In the genomic region with DNA sequence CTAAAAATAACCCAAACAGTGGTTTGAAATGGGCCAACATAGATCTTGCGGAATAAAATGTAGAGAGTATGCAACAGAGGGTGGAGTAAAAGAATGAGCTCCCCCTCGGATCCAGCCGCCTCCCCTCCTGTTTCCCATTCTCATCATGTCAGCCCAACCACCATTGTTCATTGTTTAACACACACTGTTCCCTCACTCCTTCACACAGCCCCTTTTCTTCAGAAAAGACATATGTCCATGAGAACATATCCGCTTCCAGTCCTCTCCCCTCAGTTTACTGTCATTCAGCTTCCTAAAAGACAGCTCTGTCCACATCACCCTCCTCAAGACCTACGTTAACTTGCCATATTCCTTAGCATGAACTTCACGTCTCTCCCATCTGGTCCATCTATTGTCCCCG, we compare ENCODE assay signal across 16 cellular contexts.
DNase-seq lines count a peak whose midpoint lies in the region; ATAC-seq, FAIRE-seq and TF ChIP-seq lines count a peak whose summit lies in the region.
"Had no signal": no experiment of that assay in that cellular context is flagged by ENCODE, and none has a peak within 500 bp of the region (broad histone marks: within the 10 kb centered on the region; RNA-seq: fewer than 3 reads in every experiment).

No MANE protein-coding gene starts in this region.

- TF ChIP-seq CTCF in neural crest cell (conservative IDR thresholded peaks at IDR 0.05), result no peak

- DNase-seq in NOMO-1 treated with DMSO at 0.1 percent for 48 hours (lab: John Stamatoyannopoulos, UW; ENCODE audit: unreplicated experiment) (peak; percentile 17), NOMO-1 treated with dmso at 0.1 percent for 144 hours (lab: John Stamatoyannopoulos, UW; ENCODE audit: unreplicated experiment) (no peak), frontal cortex (ENCODE audit: low spot score in 2 of 2) (peak; percentile 24 to 28), neural crest cell (ENCODE audit: low read depth, low spot score) (no peak), CD1c-positive myeloid dendritic cell (ENCODE audit: extremely low spot score) (no peak)
- DNase-seq: 8988T, DMS53, HCEC 1CT, NCI-H1048, NCI-H146, NCI-H446 had no signal

- peak overlapping the region; percentile 7 for H3K4me3 Mint-ChIP-seq in neural crest cell

- no peaks in the 10 kb centered on the region for H3K27me3 Mint-ChIP-seq in neural crest cell (ENCODE audit: low read depth)

- no peaks in the 10 kb centered on the region for H3K9me3 Mint-ChIP-seq in neural crest cell

- no peaks in the 10 kb centered on the region for H3K36me3 Mint-ChIP-seq in neural crest cell (ENCODE audit: low read depth)

- peak overlapping the region; percentile 93 for H3K27ac Mint-ChIP-seq in neural crest cell (ENCODE audit: unreplicated experiment)

- no peak for FAIRE-seq in frontal cortex (lab: Jason Lieb, UNC)

- ATAC-seq in HG03139 (IDR thresholded peaks at IDR 0.05; ENCODE audit: unreplicated experiment) (no peak), HG02642 (IDR thresholded peaks at IDR 0.05; ENCODE audit: poor library complexity, unreplicated experiment) (no peak), HG03442 (IDR thresholded peaks at IDR 0.05; ENCODE audit: unreplicated experiment) (no peak)
- ATAC-seq: Panc1, Right ventricle myocardium inferior had no signal

- H3K4me1 Mint-ChIP-seq in neural crest cell, result peaks cover 40% of the 10 kb centered on the region

Comparison
In these comparisons a context has a peak if more than half of its experiments do, and no peak if none do; other contexts are left out.
1. DNase-seq: peak in NOMO-1 treated with DMSO at 0.1 percent for 48 hours (single experiment) and frontal cortex (2 of 2); none in NOMO-1 treated with dmso at 0.1 percent for 144 hours (single experiment), neural crest cell (single experiment) and CD1c-positive myeloid dendritic cell (single experiment).